1 cellular context compared by ENCODE assay signal in the genomic region with DNA sequence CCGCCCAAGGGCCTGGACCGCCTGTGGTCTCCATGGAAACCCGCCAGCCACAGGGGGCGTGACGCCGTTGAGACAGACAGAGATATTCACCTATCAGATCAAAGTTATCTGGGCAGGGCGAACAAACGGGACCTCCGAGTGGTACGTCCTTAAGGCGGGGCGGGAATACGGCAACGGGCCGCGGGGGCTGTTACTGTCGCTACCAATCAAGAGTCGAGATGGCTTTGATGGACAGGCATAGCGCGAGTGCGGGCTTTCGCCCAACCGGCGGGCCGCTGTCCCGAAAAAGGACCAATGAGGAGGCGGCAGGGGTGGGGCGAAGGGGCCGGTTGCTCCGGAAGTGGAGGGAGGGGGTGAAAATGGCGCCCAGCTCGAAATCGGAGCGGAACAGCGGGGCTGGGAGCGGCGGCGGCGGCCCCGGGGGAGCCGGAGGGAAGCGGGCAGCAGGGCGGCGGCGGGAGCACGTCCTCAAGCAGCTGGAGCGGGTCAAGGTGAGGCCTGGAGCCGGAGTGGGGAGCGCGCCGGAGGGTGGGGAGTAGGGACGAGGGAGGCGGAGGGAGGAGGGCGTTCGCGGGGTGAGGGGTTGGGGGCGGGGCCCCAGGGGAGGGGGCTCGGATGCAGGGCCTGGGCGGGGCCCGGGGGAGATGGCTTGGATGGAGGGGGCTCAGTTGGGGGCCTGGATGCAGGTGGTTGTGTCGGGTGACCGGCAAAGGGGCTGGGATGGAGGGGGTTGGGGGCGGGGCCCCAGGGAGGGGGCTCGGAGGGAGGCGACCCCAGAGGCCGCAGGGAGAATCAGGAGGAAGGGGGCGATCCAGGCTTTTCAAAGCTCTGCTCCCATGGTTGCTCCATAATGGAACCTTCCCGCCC.
TF ChIP-seq lines count a peak whose summit lies in the region.

A gene with protein sequence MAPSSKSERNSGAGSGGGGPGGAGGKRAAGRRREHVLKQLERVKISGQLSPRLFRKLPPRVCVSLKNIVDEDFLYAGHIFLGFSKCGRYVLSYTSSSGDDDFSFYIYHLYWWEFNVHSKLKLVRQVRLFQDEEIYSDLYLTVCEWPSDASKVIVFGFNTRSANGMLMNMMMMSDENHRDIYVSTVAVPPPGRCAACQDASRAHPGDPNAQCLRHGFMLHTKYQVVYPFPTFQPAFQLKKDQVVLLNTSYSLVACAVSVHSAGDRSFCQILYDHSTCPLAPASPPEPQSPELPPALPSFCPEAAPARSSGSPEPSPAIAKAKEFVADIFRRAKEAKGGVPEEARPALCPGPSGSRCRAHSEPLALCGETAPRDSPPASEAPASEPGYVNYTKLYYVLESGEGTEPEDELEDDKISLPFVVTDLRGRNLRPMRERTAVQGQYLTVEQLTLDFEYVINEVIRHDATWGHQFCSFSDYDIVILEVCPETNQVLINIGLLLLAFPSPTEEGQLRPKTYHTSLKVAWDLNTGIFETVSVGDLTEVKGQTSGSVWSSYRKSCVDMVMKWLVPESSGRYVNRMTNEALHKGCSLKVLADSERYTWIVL (plus strand): TSS at position 356 of the 867 bp plus-strand sequence. CDS start 4 bp downstream, at position 360.

TF ChIP-seq in HepG2, 621 proteins besides CTCF, POLR2A, EP300 and RAD21 (continued from another document and continues in another):
- TF ChIP-seq, protein P1, sequence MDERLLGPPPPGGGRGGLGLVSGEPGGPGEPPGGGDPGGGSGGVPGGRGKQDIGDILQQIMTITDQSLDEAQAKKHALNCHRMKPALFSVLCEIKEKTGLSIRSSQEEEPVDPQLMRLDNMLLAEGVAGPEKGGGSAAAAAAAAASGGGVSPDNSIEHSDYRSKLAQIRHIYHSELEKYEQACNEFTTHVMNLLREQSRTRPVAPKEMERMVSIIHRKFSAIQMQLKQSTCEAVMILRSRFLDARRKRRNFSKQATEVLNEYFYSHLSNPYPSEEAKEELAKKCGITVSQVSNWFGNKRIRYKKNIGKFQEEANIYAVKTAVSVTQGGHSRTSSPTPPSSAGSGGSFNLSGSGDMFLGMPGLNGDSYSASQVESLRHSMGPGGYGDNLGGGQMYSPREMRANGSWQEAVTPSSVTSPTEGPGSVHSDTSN (CRISPR knock-in tag; IDR thresholded peaks at IDR 0.05), result peak; percentile 98
- TF ChIP-seq ZNF570 (CRISPR knock-in tag; IDR thresholded peaks at IDR 0.05; ENCODE audit: borderline replicate concordance) (no peak), HOXA3 (CRISPR knock-in tag; IDR thresholded peaks at IDR 0.05) (peak; percentile 35; the same call in 1 of the 2 replicates), ZFP82 (CRISPR knock-in tag; IDR thresholded peaks at IDR 0.05; ENCODE audit: borderline replicate concordance) (no peak), MYC (CRISPR knock-in tag; IDR thresholded peaks at IDR 0.05; ENCODE audit: borderline replicate concordance) (0 out of 2 replicates have a peak, but pooled peaks have one; percentile 26), CEBPG (CRISPR knock-in tag; IDR thresholded peaks at IDR 0.05) (no peak), MTF1 (CRISPR knock-in tag; IDR thresholded peaks at IDR 0.05) (no peak), ARNT2 (CRISPR knock-in tag; IDR thresholded peaks at IDR 0.05; ENCODE audit: low read depth) (0 out of 2 replicates have a peak, but pooled peaks have one; percentile 1), HDAC1 (CRISPR knock-in tag; IDR thresholded peaks at IDR 0.05) (peak; percentile 84), GATAD2A (CRISPR knock-in tag; IDR thresholded peaks at IDR 0.05) (no peak), ZFP62 (CRISPR knock-in tag; IDR thresholded peaks at IDR 0.05) (no peak), KMT2B (CRISPR knock-in tag; IDR thresholded peaks at IDR 0.05) (peak; percentile 64; the same call in 1 of the 2 replicates), ZNF839 (CRISPR knock-in tag; IDR thresholded peaks at IDR 0.05; ENCODE audit: borderline replicate concordance) (no peak), ZNF337 (CRISPR knock-in tag; IDR thresholded peaks at IDR 0.05; ENCODE audit: borderline replicate concordance, low read depth) (no peak), ZSCAN30 (CRISPR knock-in tag; IDR thresholded peaks at IDR 0.05) (no peak), KLF12 (CRISPR knock-in tag; IDR thresholded peaks at IDR 0.05; ENCODE audit: borderline replicate concordance) (peak; percentile 34; the same call in 1 of the 2 replicates), HNRNPH1 (optimal IDR thresholded peaks at IDR 0.05; ENCODE audit: low read depth, low read length) (no peak), ZNF354B (CRISPR knock-in tag; IDR thresholded peaks at IDR 0.05) (no peak), SAP130 (CRISPR knock-in tag; IDR thresholded peaks at IDR 0.05; ENCODE audit: low read depth) (peak; percentile 91), BHLHE40 (IDR thresholded peaks at IDR 0.05; ENCODE audit: low read length) (no peak), FLYWCH1 (CRISPR knock-in tag; IDR thresholded peaks at IDR 0.05) (no peak), ZNF431 (CRISPR knock-in tag; IDR thresholded peaks at IDR 0.05; ENCODE audit: borderline replicate concordance, low read depth) (no peak), ZNF792 (CRISPR knock-in tag; IDR thresholded peaks at IDR 0.05) (0 out of 2 replicates have a peak, but pooled peaks have one; percentile 41), ZNF746 (CRISPR knock-in tag; IDR thresholded peaks at IDR 0.05) (no peak), ERF (CRISPR knock-in tag; IDR thresholded peaks at IDR 0.05) (peak; percentile 49; the same call in 1 of the 2 replicates), TBX3 (IDR thresholded peaks at IDR 0.05; ENCODE audit: borderline replicate concordance) (peak; percentile 62; the same call in 1 of the 2 replicates), MTA1 (CRISPR knock-in tag; IDR thresholded peaks at IDR 0.05; ENCODE audit: borderline replicate concordance) (no peak), ZNF552 (CRISPR knock-in tag; IDR thresholded peaks at IDR 0.05; ENCODE audit: borderline replicate concordance) (no peak), ZNF841 (CRISPR knock-in tag; IDR thresholded peaks at IDR 0.05; ENCODE audit: borderline replicate concordance) (no peak), HNRNPK (IDR thresholded peaks at IDR 0.05; ENCODE audit: low read depth, low read length, poor library complexity, severe bottlenecking) (peak; percentile 95), ZNF121 (CRISPR knock-in tag; IDR thresholded peaks at IDR 0.05) (no peak), NFYC (CRISPR knock-in tag; IDR thresholded peaks at IDR 0.05) (peak; percentile 98), RBFOX2 (IDR thresholded peaks at IDR 0.05; ENCODE audit: low read depth, low read length) (peak; percentile 88), PHF21A (CRISPR knock-in tag; IDR thresholded peaks at IDR 0.05) (no peak), SETDB1 (CRISPR knock-in tag; IDR thresholded peaks at IDR 0.05; ENCODE audit: borderline replicate concordance) (no peak)
- TF ChIP-seq, protein P2, sequence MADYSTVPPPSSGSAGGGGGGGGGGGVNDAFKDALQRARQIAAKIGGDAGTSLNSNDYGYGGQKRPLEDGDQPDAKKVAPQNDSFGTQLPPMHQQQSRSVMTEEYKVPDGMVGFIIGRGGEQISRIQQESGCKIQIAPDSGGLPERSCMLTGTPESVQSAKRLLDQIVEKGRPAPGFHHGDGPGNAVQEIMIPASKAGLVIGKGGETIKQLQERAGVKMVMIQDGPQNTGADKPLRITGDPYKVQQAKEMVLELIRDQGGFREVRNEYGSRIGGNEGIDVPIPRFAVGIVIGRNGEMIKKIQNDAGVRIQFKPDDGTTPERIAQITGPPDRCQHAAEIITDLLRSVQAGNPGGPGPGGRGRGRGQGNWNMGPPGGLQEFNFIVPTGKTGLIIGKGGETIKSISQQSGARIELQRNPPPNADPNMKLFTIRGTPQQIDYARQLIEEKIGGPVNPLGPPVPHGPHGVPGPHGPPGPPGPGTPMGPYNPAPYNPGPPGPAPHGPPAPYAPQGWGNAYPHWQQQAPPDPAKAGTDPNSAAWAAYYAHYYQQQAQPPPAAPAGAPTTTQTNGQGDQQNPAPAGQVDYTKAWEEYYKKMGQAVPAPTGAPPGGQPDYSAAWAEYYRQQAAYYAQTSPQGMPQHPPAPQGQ (CRISPR knock-in tag; IDR thresholded peaks at IDR 0.05; ENCODE audit: borderline replicate concordance), result no peak
- TF ChIP-seq, protein P3, sequence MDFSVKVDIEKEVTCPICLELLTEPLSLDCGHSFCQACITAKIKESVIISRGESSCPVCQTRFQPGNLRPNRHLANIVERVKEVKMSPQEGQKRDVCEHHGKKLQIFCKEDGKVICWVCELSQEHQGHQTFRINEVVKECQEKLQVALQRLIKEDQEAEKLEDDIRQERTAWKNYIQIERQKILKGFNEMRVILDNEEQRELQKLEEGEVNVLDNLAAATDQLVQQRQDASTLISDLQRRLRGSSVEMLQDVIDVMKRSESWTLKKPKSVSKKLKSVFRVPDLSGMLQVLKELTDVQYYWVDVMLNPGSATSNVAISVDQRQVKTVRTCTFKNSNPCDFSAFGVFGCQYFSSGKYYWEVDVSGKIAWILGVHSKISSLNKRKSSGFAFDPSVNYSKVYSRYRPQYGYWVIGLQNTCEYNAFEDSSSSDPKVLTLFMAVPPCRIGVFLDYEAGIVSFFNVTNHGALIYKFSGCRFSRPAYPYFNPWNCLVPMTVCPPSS (IDR thresholded peaks at IDR 0.05), result no peak
- TF ChIP-seq, protein P4, sequence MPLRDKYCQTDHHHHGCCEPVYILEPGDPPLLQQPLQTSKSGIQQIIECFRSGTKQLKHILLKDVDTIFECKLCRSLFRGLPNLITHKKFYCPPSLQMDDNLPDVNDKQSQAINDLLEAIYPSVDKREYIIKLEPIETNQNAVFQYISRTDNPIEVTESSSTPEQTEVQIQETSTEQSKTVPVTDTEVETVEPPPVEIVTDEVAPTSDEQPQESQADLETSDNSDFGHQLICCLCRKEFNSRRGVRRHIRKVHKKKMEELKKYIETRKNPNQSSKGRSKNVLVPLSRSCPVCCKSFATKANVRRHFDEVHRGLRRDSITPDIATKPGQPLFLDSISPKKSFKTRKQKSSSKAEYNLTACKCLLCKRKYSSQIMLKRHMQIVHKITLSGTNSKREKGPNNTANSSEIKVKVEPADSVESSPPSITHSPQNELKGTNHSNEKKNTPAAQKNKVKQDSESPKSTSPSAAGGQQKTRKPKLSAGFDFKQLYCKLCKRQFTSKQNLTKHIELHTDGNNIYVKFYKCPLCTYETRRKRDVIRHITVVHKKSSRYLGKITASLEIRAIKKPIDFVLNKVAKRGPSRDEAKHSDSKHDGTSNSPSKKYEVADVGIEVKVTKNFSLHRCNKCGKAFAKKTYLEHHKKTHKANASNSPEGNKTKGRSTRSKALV (CRISPR knock-in tag; IDR thresholded peaks at IDR 0.05), result no peak
- TF ChIP-seq, protein P5, sequence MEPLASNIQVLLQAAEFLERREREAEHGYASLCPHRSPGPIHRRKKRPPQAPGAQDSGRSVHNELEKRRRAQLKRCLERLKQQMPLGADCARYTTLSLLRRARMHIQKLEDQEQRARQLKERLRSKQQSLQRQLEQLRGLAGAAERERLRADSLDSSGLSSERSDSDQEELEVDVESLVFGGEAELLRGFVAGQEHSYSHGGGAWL (CRISPR knock-in tag; IDR thresholded peaks at IDR 0.05), result no peak
- TF ChIP-seq, protein P6, sequence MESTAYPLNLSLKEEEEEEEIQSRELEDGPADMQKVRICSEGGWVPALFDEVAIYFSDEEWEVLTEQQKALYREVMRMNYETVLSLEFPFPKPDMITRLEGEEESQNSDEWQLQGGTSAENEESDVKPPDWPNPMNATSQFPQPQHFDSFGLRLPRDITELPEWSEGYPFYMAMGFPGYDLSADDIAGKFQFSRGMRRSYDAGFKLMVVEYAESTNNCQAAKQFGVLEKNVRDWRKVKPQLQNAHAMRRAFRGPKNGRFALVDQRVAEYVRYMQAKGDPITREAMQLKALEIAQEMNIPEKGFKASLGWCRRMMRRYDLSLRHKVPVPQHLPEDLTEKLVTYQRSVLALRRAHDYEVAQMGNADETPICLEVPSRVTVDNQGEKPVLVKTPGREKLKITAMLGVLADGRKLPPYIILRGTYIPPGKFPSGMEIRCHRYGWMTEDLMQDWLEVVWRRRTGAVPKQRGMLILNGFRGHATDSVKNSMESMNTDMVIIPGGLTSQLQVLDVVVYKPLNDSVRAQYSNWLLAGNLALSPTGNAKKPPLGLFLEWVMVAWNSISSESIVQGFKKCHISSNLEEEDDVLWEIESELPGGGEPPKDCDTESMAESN (CRISPR knock-in tag; conservative IDR thresholded peaks at IDR 0.05), result no peak
- TF ChIP-seq, protein P7, sequence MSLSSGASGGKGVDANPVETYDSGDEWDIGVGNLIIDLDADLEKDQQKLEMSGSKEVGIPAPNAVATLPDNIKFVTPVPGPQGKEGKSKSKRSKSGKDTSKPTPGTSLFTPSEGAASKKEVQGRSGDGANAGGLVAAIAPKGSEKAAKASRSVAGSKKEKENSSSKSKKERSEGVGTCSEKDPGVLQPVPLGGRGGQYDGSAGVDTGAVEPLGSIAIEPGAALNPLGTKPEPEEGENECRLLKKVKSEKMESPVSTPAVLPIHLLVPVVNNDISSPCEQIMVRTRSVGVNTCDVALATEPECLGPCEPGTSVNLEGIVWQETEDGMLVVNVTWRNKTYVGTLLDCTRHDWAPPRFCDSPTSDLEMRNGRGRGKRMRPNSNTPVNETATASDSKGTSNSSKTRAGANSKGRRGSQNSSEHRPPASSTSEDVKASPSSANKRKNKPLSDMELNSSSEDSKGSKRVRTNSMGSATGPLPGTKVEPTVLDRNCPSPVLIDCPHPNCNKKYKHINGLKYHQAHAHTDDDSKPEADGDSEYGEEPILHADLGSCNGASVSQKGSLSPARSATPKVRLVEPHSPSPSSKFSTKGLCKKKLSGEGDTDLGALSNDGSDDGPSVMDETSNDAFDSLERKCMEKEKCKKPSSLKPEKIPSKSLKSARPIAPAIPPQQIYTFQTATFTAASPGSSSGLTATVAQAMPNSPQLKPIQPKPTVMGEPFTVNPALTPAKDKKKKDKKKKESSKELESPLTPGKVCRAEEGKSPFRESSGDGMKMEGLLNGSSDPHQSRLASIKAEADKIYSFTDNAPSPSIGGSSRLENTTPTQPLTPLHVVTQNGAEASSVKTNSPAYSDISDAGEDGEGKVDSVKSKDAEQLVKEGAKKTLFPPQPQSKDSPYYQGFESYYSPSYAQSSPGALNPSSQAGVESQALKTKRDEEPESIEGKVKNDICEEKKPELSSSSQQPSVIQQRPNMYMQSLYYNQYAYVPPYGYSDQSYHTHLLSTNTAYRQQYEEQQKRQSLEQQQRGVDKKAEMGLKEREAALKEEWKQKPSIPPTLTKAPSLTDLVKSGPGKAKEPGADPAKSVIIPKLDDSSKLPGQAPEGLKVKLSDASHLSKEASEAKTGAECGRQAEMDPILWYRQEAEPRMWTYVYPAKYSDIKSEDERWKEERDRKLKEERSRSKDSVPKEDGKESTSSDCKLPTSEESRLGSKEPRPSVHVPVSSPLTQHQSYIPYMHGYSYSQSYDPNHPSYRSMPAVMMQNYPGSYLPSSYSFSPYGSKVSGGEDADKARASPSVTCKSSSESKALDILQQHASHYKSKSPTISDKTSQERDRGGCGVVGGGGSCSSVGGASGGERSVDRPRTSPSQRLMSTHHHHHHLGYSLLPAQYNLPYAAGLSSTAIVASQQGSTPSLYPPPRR (CRISPR knock-in tag; IDR thresholded peaks at IDR 0.05; ENCODE audit: borderline replicate concordance), result no peak
